In the genomic region with DNA sequence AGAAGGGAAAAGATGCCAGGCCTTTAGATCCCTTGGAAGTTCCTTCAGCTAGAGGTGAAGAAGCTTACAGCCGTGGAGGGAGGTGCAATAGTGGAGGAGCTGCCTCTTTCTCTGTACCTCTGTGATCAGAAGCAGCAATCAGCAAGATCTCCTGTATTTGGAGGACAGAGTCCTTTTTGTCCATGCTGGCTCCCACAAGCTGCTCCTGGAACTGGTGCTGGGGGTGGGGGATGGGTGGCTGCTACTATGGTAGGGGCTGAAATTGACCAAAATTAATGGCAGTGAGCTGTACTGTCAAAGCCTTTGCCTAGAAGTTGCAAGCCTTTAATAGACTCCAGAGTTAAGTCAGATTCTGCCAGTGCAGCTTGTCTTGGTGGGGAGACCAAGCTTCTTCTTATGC, we compare ENCODE assay signal across 16 cellular contexts.
"Had no signal": no experiment of that assay in that cellular context is flagged by ENCODE, and none has a peak within 500 bp of the region (broad histone marks: within the 10 kb centered on the region; RNA-seq: fewer than 3 reads in every experiment).

No MANE protein-coding gene starts in this region.

- H3K4me3 ChIP-seq: adrenal gland, cardiac muscle cell, lung, spleen, suprapubic skin had no signal

- H3K27me3 ChIP-seq: adrenal gland, cardiac muscle cell, foreskin keratinocyte, spleen, suprapubic skin had no signal

- ATAC-seq: left colon, sciatic nerve had no signal

- H3K4me3 Mint-ChIP-seq: nephron progenitor cell, type B pancreatic cell had no signal

- H3K36me3 ChIP-seq: cardiac muscle cell had no signal

- H3K9me3 ChIP-seq: adrenal gland, spleen, suprapubic skin had no signal

- H3K27ac ChIP-seq: adrenal gland, cardiac muscle cell, foreskin keratinocyte, spleen, suprapubic skin, WERI-Rb-1 had no signal

- DNase-seq: activated CD4-positive, alpha-beta T cell treated with anti-CD3 and anti-CD28 coated beads, Interleukin-2, amount 50 U/mL, for 48 hours; activated naive CD4-positive, alpha-beta T cell treated with anti-CD3 and anti-CD28 coated beads, Interleukin-2, amount 50 U/mL, for 16 hours; foreskin keratinocyte; islet precursor cell; left colon; nephron progenitor cell; spleen; stimulated activated CD4-positive, alpha-beta T cell treated with anti-CD3 and anti-CD28 coated beads, Interleukin-4, amount 100 ng/mL, for 4 hours; stimulated activated naive CD4-positive, alpha-beta T cell treated with Interleukin-2 at 50 U/mL for 16 hours; WERI-Rb-1 had no signal

- H3K27ac Mint-ChIP-seq: nephron progenitor cell, type B pancreatic cell had no signal

- H3K27me3 Mint-ChIP-seq: type B pancreatic cell had no signal
